In genomic region chr18:76610933-76611749, GRCh38 we compare ENCODE assay signal across 14 cellular contexts.
DNase-seq lines count a peak whose midpoint lies in the region; ATAC-seq and TF ChIP-seq lines count a peak whose summit lies in the region.
"Had no signal": no experiment of that assay in that cellular context is flagged by ENCODE, and none has a peak within 500 bp of the region (broad histone marks: within the 10 kb centered on the region; RNA-seq: fewer than 3 reads in every experiment).

No MANE protein-coding gene starts in this region.

- in situ Hi-C loops in GM23248 (cut with MboI) (no loop called here), astrocyte of the cerebellum (cut with HindIII; ENCODE audit: low sequenced_read_pairs) (no loop called here)

- H4K20me1 ChIP-seq in GM23248 (ENCODE audit: insufficient read depth), result no peaks in the 10 kb centered on the region

- H3K4me3 ChIP-seq in GM23248 (peak overlapping the region; percentile 64), astrocyte of the cerebellum (ENCODE audit: low read depth, low read length) (peak overlapping the region; percentile 38)
- H3K4me3 ChIP-seq: Peyer's patch had no signal

- H3K9me2 ChIP-seq in GM23248 (ENCODE audit: insufficient read depth), result no peaks in the 10 kb centered on the region

- H3K9ac ChIP-seq in GM23248, result peak overlapping the region; percentile 73

- H3K9me3 ChIP-seq in GM23248 (ENCODE audit: low read depth), result no peaks in the 10 kb centered on the region
- H3K9me3 ChIP-seq: Caco-2, Peyer's patch had no signal

- ATAC-seq in foreskin keratinocyte, result peak; percentile 78
- peak; percentile 81 for ATAC-seq in sciatic nerve
- no peak for ATAC-seq in GM21515 (IDR thresholded peaks at IDR 0.05; ENCODE audit: unreplicated experiment)
- ATAC-seq in HG03139 (IDR thresholded peaks at IDR 0.05; ENCODE audit: unreplicated experiment), result no peak
- ATAC-seq: naive thymus-derived CD4-positive, alpha-beta T cell had no signal

- no peaks in the 10 kb centered on the region for H3K79me2 ChIP-seq in GM23248 (ENCODE audit: insufficient read depth)

- H3K27ac ChIP-seq in GM23248 (peak overlapping the region; percentile 37), foreskin keratinocyte (no peak overlapping the region)
- H3K27ac ChIP-seq: Peyer's patch had no signal

- TF ChIP-seq CTCF in astrocyte of the cerebellum (IDR thresholded peaks at IDR 0.05; ENCODE audit: low read depth, low read length, missing control alignments), result no peak
- TF ChIP-seq CTCF in foreskin keratinocyte (conservative IDR thresholded peaks at IDR 0.05), result no peak

- intact Hi-C loops in sciatic nerve (cut with DNase I), result loop anchor here (10.0 kb wide), 1 partner anchor 206 kb away; no protein-coding TSS in a partner anchor

- 45 to 67% methylated on average over 18 to 32 of the region's 32 CpGs for WGBS in GM23248 (ENCODE audit: low coverage in 1 of 2, low lambda C conversion rate in 2 of 2, missing lambda C conversion rate in 2 of 2), 2 experiments

- DNase-seq in GM23248 (peak; percentile 84), astrocyte of the cerebellum (ENCODE audit: low read depth) (no peak), foreskin keratinocyte (peak in 1 of 2 donors; percentile 68), sciatic nerve (ENCODE audit: low spot score) (no peak), SKM-1 (lab: John Stamatoyannopoulos, UW; ENCODE audit: unreplicated experiment) (no peak)
- no peak for DNase-seq in activated CD4-positive, alpha-beta T cell treated with anti-CD3 and anti-CD28 coated beads for 1 hour
- DNase-seq: activated T-cell treated with anti-CD3 and anti-CD28 coated beads, Interleukin-2, amount 50 U/mL, for 24 hours; Caco-2; naive thymus-derived CD4-positive, alpha-beta T cell; NCI-H2029; Peyer's patch; stimulated activated CD4-positive, alpha-beta T cell treated with anti-CD3 and anti-CD28 coated beads, Interleukin-4, amount 100 ng/mL, for 24 hours had no signal

- H3K4me2 ChIP-seq in GM23248 (ENCODE audit: unreplicated experiment), result peak overlapping the region; percentile 62

- H3K27me3 ChIP-seq in GM23248 (replicated peaks; ENCODE audit: insufficient read depth), result no peaks in the 10 kb centered on the region
- no peaks in the 10 kb centered on the region for H3K27me3 ChIP-seq in foreskin keratinocyte
- H3K27me3 ChIP-seq: Peyer's patch had no signal

- H2AFZ ChIP-seq in GM23248, result peak overlapping the region; percentile 65

- no peaks in the 10 kb centered on the region for H3F3A ChIP-seq in GM23248 (ENCODE audit: insufficient read depth)

- H3K36me3 ChIP-seq in GM23248 (ENCODE audit: low read depth), result no peaks in the 10 kb centered on the region
- H3K36me3 ChIP-seq: Peyer's patch had no signal

- H3K4me1 ChIP-seq in GM23248 (ENCODE audit: insufficient read depth) (no peaks in the 10 kb centered on the region), foreskin keratinocyte (no peaks in the 10 kb centered on the region)
- H3K4me1 ChIP-seq: Caco-2, Peyer's patch had no signal

Comparison
In these comparisons a context has a peak if more than half of its experiments do, and no peak if none do; other contexts are left out.
1. ATAC-seq: peak in foreskin keratinocyte (single experiment) and sciatic nerve (single experiment); none in GM21515 (single experiment) and HG03139 (single experiment).